In the genomic region with DNA sequence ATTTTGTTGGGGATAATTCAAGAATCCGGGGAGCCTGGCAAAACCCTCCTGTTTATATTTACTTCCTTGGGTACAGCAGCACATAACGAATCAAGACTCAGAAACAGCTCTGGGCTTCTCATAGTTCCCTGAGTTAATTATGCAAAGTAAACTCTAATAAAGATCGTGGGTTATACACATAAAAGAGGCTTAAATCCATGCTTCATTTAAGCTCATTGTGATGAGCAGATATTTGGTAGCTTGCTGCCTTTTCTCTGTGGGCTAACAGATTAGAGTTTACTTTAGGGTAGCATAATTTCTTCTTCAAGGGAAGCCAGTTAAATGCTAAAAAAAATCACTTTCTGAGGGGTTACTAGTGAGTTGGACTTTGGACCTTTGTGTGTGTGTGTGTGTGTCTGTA, we compare ENCODE assay signal across 21 cellular contexts.
"Had no signal": no experiment of that assay in that cellular context is flagged by ENCODE, and none has a peak within 500 bp of the region (broad histone marks: within the 10 kb centered on the region; RNA-seq: fewer than 3 reads in every experiment).

No MANE protein-coding gene starts in this region.

- ATAC-seq: activated CD8-positive, alpha-beta memory T cell treated with anti-CD3 and anti-CD28 coated beads, Interleukin-2, amount 10 ng/mL, durations not matched to agents 7 days and 5 days; esophagus mucosa; gastroesophageal sphincter; heart right ventricle; naive thymus-derived CD8-positive, alpha-beta T cell; T-cell had no signal

- H3K27ac Mint-ChIP-seq: activated CD4-positive, alpha-beta memory T cell treated with anti-CD3 and anti-CD28 coated beads, Interleukin-2, amount 10 ng/mL, durations not matched to agents 7 days and 5 days; activated CD8-positive, alpha-beta memory T cell treated with anti-CD3 and anti-CD28 coated beads, Interleukin-2, amount 10 ng/mL, durations not matched to agents 7 days and 5 days; activated naive CD8-positive, alpha-beta T cell treated with anti-CD3 and anti-CD28 coated beads, Interleukin-2, amount 10 ng/mL, durations not matched to agents 7 days and 5 days; activated T-helper 2 cell treated with anti-CD3 and anti-CD28 coated beads, Interferon-gamma antibody, Interleukin-2, Interleukin-4, amounts not matched to agents 10 μg/mL and 5 μg/mL and 100 μg/mL, durations not matched to agents 14 hours and 24 hours and 36 hours; memory B cell; T-cell had no signal

- H3K36me3 Mint-ChIP-seq: activated CD8-positive, alpha-beta memory T cell treated with anti-CD3 and anti-CD28 coated beads, Interleukin-2, amount 10 ng/mL, durations not matched to agents 7 days and 5 days; activated naive CD8-positive, alpha-beta T cell treated with anti-CD3 and anti-CD28 coated beads, Interleukin-2, amount 10 ng/mL, durations not matched to agents 7 days and 5 days; memory B cell; naive thymus-derived CD8-positive, alpha-beta T cell; T-cell had no signal

- H3K4me1 Mint-ChIP-seq: activated CD4-positive, alpha-beta memory T cell treated with anti-CD3 and anti-CD28 coated beads, Interleukin-2, amount 10 ng/mL, durations not matched to agents 7 days and 5 days; activated CD8-positive, alpha-beta memory T cell treated with anti-CD3 and anti-CD28 coated beads, Interleukin-2, amount 10 ng/mL, durations not matched to agents 7 days and 5 days; activated naive CD8-positive, alpha-beta T cell treated with anti-CD3 and anti-CD28 coated beads, Interleukin-2, amount 10 ng/mL, durations not matched to agents 7 days and 5 days; memory B cell; naive thymus-derived CD8-positive, alpha-beta T cell; T-cell had no signal

- H3K27me3 ChIP-seq: brain microvascular endothelial cell, colonic mucosa, gastroesophageal sphincter, heart right ventricle, neutrophil, sigmoid colon, thyroid gland had no signal

- DNase-seq: activated CD4-positive, alpha-beta memory T cell treated with anti-CD3 and anti-CD28 coated beads, Interleukin-2, amount 10 ng/mL, durations not matched to agents 7 days and 5 days; activated CD4-positive, alpha-beta T cell treated with anti-CD3 and anti-CD28 coated beads for 48 hours; activated CD4-positive, CD25-positive, alpha-beta regulatory T cell; activated CD8-positive, alpha-beta memory T cell treated with anti-CD3 and anti-CD28 coated beads, Interleukin-2, amount 10 ng/mL, durations not matched to agents 7 days and 5 days; activated naive CD4-positive, alpha-beta T cell treated with Interleukin-2 at 50 U/mL for 16 hours; activated naive CD8-positive, alpha-beta T cell treated with anti-CD3 and anti-CD28 coated beads, Interleukin-2, amount 10 ng/mL, durations not matched to agents 7 days and 5 days; brain microvascular endothelial cell; central memory CD4-positive, alpha-beta T cell; colonic mucosa; naive thymus-derived CD8-positive, alpha-beta T cell; pancreas; sigmoid colon; stimulated activated naive CD4-positive, alpha-beta T cell; T-cell had no signal

- H3K4me3 ChIP-seq: colonic mucosa, gastroesophageal sphincter, heart right ventricle, pancreas, sigmoid colon, thyroid gland had no signal

- H3K4me1 ChIP-seq: colonic mucosa, gastroesophageal sphincter had no signal

- H3K36me3 ChIP-seq: brain microvascular endothelial cell, colonic mucosa, gastroesophageal sphincter, heart right ventricle, neutrophil, pancreas, sigmoid colon, thyroid gland had no signal

- H3K9me3 ChIP-seq: colonic mucosa, gastroesophageal sphincter, heart right ventricle, neutrophil, pancreas, sigmoid colon, thyroid gland had no signal

- H3K9me3 Mint-ChIP-seq: activated naive CD8-positive, alpha-beta T cell treated with anti-CD3 and anti-CD28 coated beads, Interleukin-2, amount 10 ng/mL, durations not matched to agents 7 days and 5 days; activated T-helper 2 cell treated with anti-CD3 and anti-CD28 coated beads, Interferon-gamma antibody, Interleukin-2, Interleukin-4, amounts not matched to agents 10 μg/mL and 5 μg/mL and 100 μg/mL, durations not matched to agents 14 hours and 24 hours and 36 hours had no signal

- H3K4me3 Mint-ChIP-seq: activated CD4-positive, alpha-beta memory T cell treated with anti-CD3 and anti-CD28 coated beads, Interleukin-2, amount 10 ng/mL, durations not matched to agents 7 days and 5 days; activated CD8-positive, alpha-beta memory T cell treated with anti-CD3 and anti-CD28 coated beads, Interleukin-2, amount 10 ng/mL, durations not matched to agents 7 days and 5 days; activated naive CD8-positive, alpha-beta T cell treated with anti-CD3 and anti-CD28 coated beads, Interleukin-2, amount 10 ng/mL, durations not matched to agents 7 days and 5 days; memory B cell; naive thymus-derived CD8-positive, alpha-beta T cell; T-cell had no signal

- H3K27me3 Mint-ChIP-seq: activated CD4-positive, alpha-beta memory T cell treated with anti-CD3 and anti-CD28 coated beads, Interleukin-2, amount 10 ng/mL, durations not matched to agents 7 days and 5 days; activated CD8-positive, alpha-beta memory T cell treated with anti-CD3 and anti-CD28 coated beads, Interleukin-2, amount 10 ng/mL, durations not matched to agents 7 days and 5 days; activated naive CD8-positive, alpha-beta T cell treated with anti-CD3 and anti-CD28 coated beads, Interleukin-2, amount 10 ng/mL, durations not matched to agents 7 days and 5 days; memory B cell; naive thymus-derived CD8-positive, alpha-beta T cell; T-cell had no signal
